ENCODE assay signal across 15 cellular contexts in the genomic region with DNA sequence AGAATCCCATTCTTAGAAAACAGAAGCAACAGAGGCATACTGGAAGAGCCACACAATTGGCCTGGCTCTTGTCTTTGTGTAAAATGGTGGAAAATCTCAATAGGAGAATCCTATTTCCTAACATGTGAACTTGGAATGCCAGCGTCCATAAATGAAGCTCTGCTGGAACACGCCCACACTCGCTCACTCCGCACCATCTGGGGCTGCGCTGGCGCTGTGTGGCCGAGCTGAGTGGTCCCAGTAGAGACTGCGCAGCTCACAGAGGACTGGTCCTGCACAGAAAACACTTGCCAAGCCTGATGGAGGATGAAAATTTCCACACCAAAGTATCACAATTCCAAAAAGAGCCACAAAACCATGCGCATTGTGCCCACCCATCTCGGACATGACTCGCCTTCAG.
"Had no signal": no experiment of that assay in that cellular context is flagged by ENCODE, and none has a peak within 500 bp of the region (broad histone marks: within the 10 kb centered on the region; RNA-seq: fewer than 3 reads in every experiment).

No MANE protein-coding gene starts in this region.

- H3K4me1 Mint-ChIP-seq: natural killer cell had no signal

- H3K4me3 Mint-ChIP-seq: activated CD8-positive, alpha-beta T cell treated with anti-CD3 and anti-CD28 coated beads, Interleukin-2, amount 10 ng/mL, durations not matched to agents 7 days and 5 days; activated T-helper 1 cell treated with anti-CD3 and anti-CD28 coated beads, Interleukin-12 subunit alpha, Interleukin-12 subunit beta, Interleukin-2, Interleukin-4 antibody, amounts not matched to agents 30 ng/mL and 10 ng/mL and 1 ng/mL, durations not matched to agents 14 hours and 24 hours and 36 hours; natural killer cell had no signal

- ATAC-seq: activated CD8-positive, alpha-beta T cell treated with anti-CD3 and anti-CD28 coated beads, Interleukin-2, amount 10 ng/mL, durations not matched to agents 7 days and 5 days; lower lobe of right lung; natural killer cell had no signal

- H3K36me3 Mint-ChIP-seq: natural killer cell had no signal

- H3K9me3 Mint-ChIP-seq: activated T-helper 1 cell treated with anti-CD3 and anti-CD28 coated beads, Interleukin-12 subunit alpha, Interleukin-12 subunit beta, Interleukin-2, Interleukin-4 antibody, amounts not matched to agents 30 ng/mL and 10 ng/mL and 1 ng/mL, durations not matched to agents 14 hours and 24 hours and 36 hours; natural killer cell had no signal

- H3K27ac Mint-ChIP-seq: activated CD8-positive, alpha-beta T cell treated with anti-CD3 and anti-CD28 coated beads, Interleukin-2, amount 10 ng/mL, durations not matched to agents 7 days and 5 days; activated T-helper 1 cell treated with anti-CD3 and anti-CD28 coated beads, Interleukin-12 subunit alpha, Interleukin-12 subunit beta, Interleukin-2, Interleukin-4 antibody, amounts not matched to agents 30 ng/mL and 10 ng/mL and 1 ng/mL, durations not matched to agents 14 hours and 24 hours and 36 hours; natural killer cell had no signal

- DNase-seq: activated CD4-positive, alpha-beta T cell treated with anti-CD3 and anti-CD28 coated beads for 4 hours; activated CD8-positive, alpha-beta memory T cell treated with anti-CD3 and anti-CD28 coated beads, Interleukin-2, amount 50 U/mL, for 48 hours; activated CD8-positive, alpha-beta T cell treated with anti-CD3 and anti-CD28 coated beads, Interleukin-2, amount 10 ng/mL, durations not matched to agents 7 days and 5 days; activated naive CD4-positive, alpha-beta T cell; aorta; effector CD8-positive, alpha-beta T cell; lower lobe of right lung; natural killer cell; sigmoid colon; stimulated activated CD4-positive, alpha-beta T cell treated with anti-CD3 and anti-CD28 coated beads, Interleukin-2, amount 100 ng/mL, for 48 hours; stimulated activated naive CD4-positive, alpha-beta T cell treated with Interleukin-2 at 50 U/mL for 16 hours; T-helper 9 cell; testis; WERI-Rb-1 had no signal
